In genomic region chr16:4176794-4177438, GRCh38 we compare ENCODE assay signal across 8 cellular contexts.
DNase-seq lines count a peak whose midpoint lies in the region; ATAC-seq and TF ChIP-seq lines count a peak whose summit lies in the region.

No MANE protein-coding gene starts in this region.

- H3K27me3 ChIP-seq in Panc1 (ENCODE audit: control insufficient read depth, insufficient read depth, low read length): no peaks in the 10 kb centered on the region
- H3K27me3 ChIP-seq in CD8-positive, alpha-beta memory T cell (ENCODE audit: insufficient read depth, low read length, poor library complexity, severe bottlenecking): no peaks in the 10 kb centered on the region

- H3K36me3 ChIP-seq in HEK293 (ENCODE audit: control insufficient read depth in 2 of 2, insufficient read depth in 1 of 2, low read length in 2 of 2) (no peaks in the 10 kb centered on the region; a peak in 1 of 3 replicates), Panc1 (ENCODE audit: control insufficient read depth, insufficient read depth, low read length) (no peaks in the 10 kb centered on the region)
- no peaks in the 10 kb centered on the region for H3K36me3 ChIP-seq in CD8-positive, alpha-beta memory T cell (ENCODE audit: insufficient read depth, low read length)

- BruUV-seq in Panc1 (replicated peaks; lab: Mats Ljungman, UMichigan): no TSS peak

- CTCF ChIA-PET in HEK293 (lab: Yijun Ruan, JAX): interaction anchor here (0.7 to 1.3 kb wide), 3 partner anchors 24 to 226 kb away, joined by 3 to 4 read pairs (median 3); no protein-coding TSS in a partner anchor
- CTCF ChIA-PET in Panc1 (lab: Charles Lee): interaction anchor here (0.6 kb wide), 2 partner anchors 24 to 77 kb away, joined by 3 to 5 read pairs; no protein-coding TSS in a partner anchor
- CTCF ChIA-PET in CD8-positive, alpha-beta memory T cell (lab: Charles Lee): no interaction called here

- H3K4me1 ChIP-seq in HEK293 (ENCODE audit: control insufficient read depth, insufficient read depth, low read length) (no peaks in the 10 kb centered on the region), Panc1 (ENCODE audit: control insufficient read depth, insufficient read depth, low read length) (no peaks in the 10 kb centered on the region; the same call in 1 of the 2 replicates)
- no peaks in the 10 kb centered on the region for H3K4me1 ChIP-seq in CD8-positive, alpha-beta memory T cell (ENCODE audit: insufficient read depth, low read length)

- ATAC-seq in Panc1: peak; percentile 73; the same call in 1 of the 2 replicates
- no peak for ATAC-seq in GM21447 (IDR thresholded peaks at IDR 0.05; ENCODE audit: unreplicated experiment)
- ATAC-seq in HG03571 (IDR thresholded peaks at IDR 0.05; ENCODE audit: unreplicated experiment): no peak

- in situ Hi-C loops in Panc1 (cut with HindIII; ENCODE audit: low pct_unique_long_range_greater_than_20kb, low sequenced_read_pairs): no loop called here

- peaks cover 1 to 7% of the 10 kb centered on the region in 2 donors for H3K27me3 Mint-ChIP-seq in CD8-positive, alpha-beta memory T cell

- intact Hi-C loops in Panc1 (cut with micrococcal nuclease; ENCODE audit: unreplicated experiment): no loop called here

- no peaks in the 10 kb centered on the region for H3K36me3 Mint-ChIP-seq in CD8-positive, alpha-beta memory T cell

- H3K4me3 Mint-ChIP-seq in CD8-positive, alpha-beta memory T cell: no peak overlapping the region

- no peaks in the 10 kb centered on the region for H3K9me3 Mint-ChIP-seq in CD8-positive, alpha-beta memory T cell

- no peak overlapping the region for H3K4me3 ChIP-seq in HEK293 (ENCODE audit: low read depth, low read length)
- no peak overlapping the region for H3K4me3 ChIP-seq in Panc1 (ENCODE audit: low read depth in 2 of 2, low read length in 2 of 2)
- H3K4me3 ChIP-seq in CD8-positive, alpha-beta memory T cell (ENCODE audit: low read length): no peak overlapping the region

- H3K27ac Mint-ChIP-seq in CD8-positive, alpha-beta memory T cell: no peak overlapping the region

- POLR2A ChIA-PET in HEK293 (lab: Yijun Ruan, JAX): interaction anchor here (1.2 kb wide), 1 partner anchor 77 kb away, joined by 4 read pairs; no protein-coding TSS in a partner anchor
- POLR2A ChIA-PET in Panc1 (lab: Charles Lee): no interaction called here
- POLR2A ChIA-PET in CD8-positive, alpha-beta memory T cell (lab: Charles Lee): interaction anchor here (0.5 kb wide), 1 partner anchor 127 kb away, joined by 5 read pairs; no protein-coding TSS in a partner anchor

- DNase-seq in COLO668 (lab: John Stamatoyannopoulos, UW; ENCODE audit: unreplicated experiment) (peak; percentile 64), Panc1 (ENCODE audit: low read depth, low spot score) (no peak), hepatic stellate cell (ENCODE audit: low spot score) (peak; percentile 79), SIG-M5 (lab: John Stamatoyannopoulos, UW) (no peak)
- DNase-seq in CD8-positive, alpha-beta memory T cell: no peak

- H3K4me1 Mint-ChIP-seq in CD8-positive, alpha-beta memory T cell: no peaks in the 10 kb centered on the region

- H3K9me3 ChIP-seq in HEK293 (ENCODE audit: control insufficient read depth, insufficient read depth, low read depth, low read length) (no peaks in the 10 kb centered on the region), Panc1 (ENCODE audit: control insufficient read depth, insufficient read depth, low read depth, low read length) (no peaks in the 10 kb centered on the region)
- H3K9me3 ChIP-seq in CD8-positive, alpha-beta memory T cell (ENCODE audit: low read length): no peaks in the 10 kb centered on the region

- TF ChIP-seq CTCF in HEK293 (tag by site-specific recombination; IDR thresholded peaks at IDR 0.05): no peak
- TF ChIP-seq CTCF in Panc1 (IDR thresholded peaks at IDR 0.05): no peak

- H3K27ac ChIP-seq in HEK293 (ENCODE audit: extremely low read depth, low read depth, low read length) (no peak overlapping the region), Panc1 (ENCODE audit: low read length) (no peak overlapping the region)
- H3K27ac ChIP-seq in CD8-positive, alpha-beta memory T cell (ENCODE audit: low read depth, low read length): no peak overlapping the region

TF ChIP-seq in HEK293, 187 proteins besides CTCF, POLR2A, EP300 and RAD21:
- peak; percentile 14; the same call in 1 of the 2 replicates for TF ChIP-seq ZNF76 (tag by site-specific recombination; IDR thresholded peaks at IDR 0.05; ENCODE audit: borderline replicate concordance, low read depth)
- peak; percentile 82 for TF ChIP-seq EGR2 (tag by site-specific recombination; IDR thresholded peaks at IDR 0.05; ENCODE audit: low read depth)
- no peak for TF ChIP-seq ZNF777 (tag by site-specific recombination; IDR thresholded peaks at IDR 0.05; ENCODE audit: borderline replicate concordance)
- TF ChIP-seq ZBTB20 (tag by site-specific recombination; IDR thresholded peaks at IDR 0.05): peak; percentile 31; the same call in 1 of the 2 replicates
- TF ChIP-seq ZBTB1 (tag by site-specific recombination; IDR thresholded peaks at IDR 0.05): no peak
- no peak for TF ChIP-seq ZNF433 (tag by site-specific recombination; IDR thresholded peaks at IDR 0.05; ENCODE audit: low read depth)
- TF ChIP-seq ZFHX2 (tag by site-specific recombination; conservative IDR thresholded peaks at IDR 0.05): peak; percentile 88
- TF ChIP-seq ZNF174 (tag by site-specific recombination; IDR thresholded peaks at IDR 0.05): no peak
- TF ChIP-seq GLIS1 (tag by site-specific recombination; IDR thresholded peaks at IDR 0.05): peak; percentile 31; the same call in 1 of the 2 replicates
- TF ChIP-seq PATZ1 (tag by site-specific recombination; IDR thresholded peaks at IDR 0.05): 0 out of 2 replicates have a peak, but pooled peaks have one; percentile 8
- no peak for TF ChIP-seq ZNF571 (tag by site-specific recombination; IDR thresholded peaks at IDR 0.05)
- no peak for TF ChIP-seq HOXC10 (CRISPR knock-in tag; IDR thresholded peaks at IDR 0.05)
- TF ChIP-seq ZIC2 (tag by site-specific recombination; IDR thresholded peaks at IDR 0.05): 0 out of 2 replicates have a peak, but pooled peaks have one; percentile 11
- 0 out of 2 replicates have a peak, but pooled peaks have one; percentile 55 for TF ChIP-seq ZBTB17 (tag by site-specific recombination; IDR thresholded peaks at IDR 0.05)

Comparison
In these comparisons a context has a peak if more than half of its experiments do, and no peak if none do; other contexts are left out.
1. DNase-seq: peak in COLO668 (single experiment) and hepatic stellate cell (single experiment); none in Panc1 (single experiment), SIG-M5 (single experiment) and CD8-positive, alpha-beta memory T cell (0 of 5).